In genomic region chr11:69297926-69298777, GRCh38 we compare ENCODE assay signal across 8 cellular contexts. TPM values are rescaled to one million over a fixed set of nuclear protein-coding genes. Genes with fewer than 3 reads are reported as not detected.
DNase-seq lines count a peak whose midpoint lies in the region; ATAC-seq, FAIRE-seq and TF ChIP-seq lines count a peak whose summit lies in the region.

No MANE protein-coding gene starts in this region.

- H3K36me3 ChIP-seq in bronchial epithelial cell (ENCODE audit: control insufficient read depth, insufficient read depth, low read length) (no peaks in the 10 kb centered on the region), subcutaneous abdominal adipose tissue (ENCODE audit: control insufficient read depth in 5 of 5, insufficient read depth in 5 of 5, low read length in 5 of 5) (no peaks in the 10 kb centered on the region)

- CTCF ChIA-PET in RWPE1 (lab: Yijun Ruan, JAX): interaction anchor here (0.7 to 0.8 kb wide), 2 partner anchors 345 to 372 kb away, joined by 3 read pairs; no protein-coding TSS in a partner anchor

- FAIRE-seq in bronchial epithelial cell (lab: Jason Lieb, UNC): no peak

- POLR2A ChIA-PET in RWPE1 (lab: Yijun Ruan, JAX; ENCODE audit: low non-redundant PET): interaction anchor here (0.5 to 1.2 kb wide), 2 partner anchors 259 to 341 kb away, joined by 4 to 7 read pairs; no protein-coding TSS in a partner anchor

- H3K4me3 ChIP-seq in bronchial epithelial cell (ENCODE audit: low read depth, low read length) (no peak overlapping the region), subcutaneous abdominal adipose tissue (ENCODE audit: low read depth in 1 of 5, low read length in 5 of 5) (peak overlapping the region; percentile 44 to 55 (median 50))

- TF ChIP-seq CTCF in RWPE1 (conservative IDR thresholded peaks at IDR 0.05; ENCODE audit: low read depth) (no peak), bronchial epithelial cell (IDR thresholded peaks at IDR 0.05; ENCODE audit: insufficient read depth, low read length, severe bottlenecking) (no peak)

- DNase-seq in AG20443 (ENCODE audit: low spot score): peak; percentile 84
- DNase-seq in RWPE1 (ENCODE audit: low spot score): peak; percentile 56
- peak; percentile 72 for DNase-seq in bronchial epithelial cell (ENCODE audit: low read depth)
- DNase-seq in DMS153 (lab: John Stamatoyannopoulos, UW): no peak

- H3K27me3 ChIP-seq in bronchial epithelial cell (ENCODE audit: control insufficient read depth, insufficient read depth, low read length) (no peaks in the 10 kb centered on the region), layer of hippocampus (ENCODE audit: control insufficient read depth, insufficient read depth, low read length) (peaks cover 10% of the 10 kb centered on the region), subcutaneous abdominal adipose tissue (ENCODE audit: control insufficient read depth in 5 of 5, insufficient read depth in 4 of 5, low read length in 5 of 5) (no peaks in the 10 kb centered on the region)

- H3K4me1 ChIP-seq in subcutaneous abdominal adipose tissue (ENCODE audit: control insufficient read depth in 5 of 5, insufficient read depth in 5 of 5, low read length in 5 of 5): peaks cover 27 to 88% (median 81%) of the 10 kb centered on the region in 5 donors

- peak overlapping the region; percentile 8 to 70 (median 46) for H3K9ac ChIP-seq in subcutaneous abdominal adipose tissue (ENCODE audit: low read length in 5 of 5)

- H3K9me3 ChIP-seq in subcutaneous abdominal adipose tissue (ENCODE audit: control insufficient read depth in 5 of 5, low read length in 5 of 5): peaks cover 0 to 4% (median 0%) of the 10 kb centered on the region in 5 donors

- H3K27ac ChIP-seq in RWPE1 (peak overlapping the region; percentile 95), layer of hippocampus (ENCODE audit: low read depth, low read length) (peak overlapping the region; percentile 52), subcutaneous abdominal adipose tissue (ENCODE audit: low read depth, low read length) (peak overlapping the region; percentile 90)

- ATAC-seq in GM18873 (IDR thresholded peaks at IDR 0.05; ENCODE audit: low FRiP score, unreplicated experiment) (peak; percentile 29), HG03175 (IDR thresholded peaks at IDR 0.05; ENCODE audit: unreplicated experiment) (peak; percentile 38)

RNA-seq across cellular contexts. Expression of gene MYEOV, which starts 4.2 kb away (rescaled TPM):
- total RNA-seq in bronchial epithelial cell: 0.26 and 0.38 TPM in 2 replicates
